17 cellular contexts compared by ENCODE assay signal in genomic region chr12:130127527-130127908, GRCh38. TPM values are rescaled to one million over a fixed set of nuclear protein-coding genes. Genes with fewer than 3 reads are reported as not detected.
DNase-seq lines count a peak whose midpoint lies in the region; FAIRE-seq and TF ChIP-seq lines count a peak whose summit lies in the region.
"Had no signal": no experiment of that assay in that cellular context is flagged by ENCODE, and none has a peak within 500 bp of the region (broad histone marks: within the 10 kb centered on the region; RNA-seq: fewer than 3 reads in every experiment).

No MANE protein-coding gene starts in this region.

- H3K79me2 ChIP-seq in H1 (ENCODE audit: control insufficient read depth in 1 of 2, insufficient read depth in 2 of 2, low read length in 2 of 2), result no peaks in the 10 kb centered on the region
- H3K79me2 ChIP-seq in neural progenitor cell (ENCODE audit: low read depth), result no peaks in the 10 kb centered on the region

- H3K36me3 ChIP-seq in H1 (ENCODE audit: control insufficient read depth in 2 of 4, insufficient read depth in 4 of 4, low read length in 3 of 4), result no peaks in the 10 kb centered on the region
- no peaks in the 10 kb centered on the region for H3K36me3 ChIP-seq in neural progenitor cell

- H3K9ac ChIP-seq in H1 (replicated peaks in 1 of 4; ENCODE audit: extremely low read depth in 1 of 4, low read depth in 3 of 4, low read length in 3 of 4) (no peak overlapping the region), neural progenitor cell (no peak overlapping the region)

- no peak overlapping the region for H4K5ac ChIP-seq in H1 (ENCODE audit: insufficient read length, low read depth, low read length)

- H2BK20ac ChIP-seq in H1 (ENCODE audit: low read length), result no peak overlapping the region

- no peaks in the 10 kb centered on the region; a peak in 1 of 4 replicates for H3K9me3 ChIP-seq in H1 (ENCODE audit: insufficient read depth in 2 of 2, low read depth in 1 of 2, low read length in 1 of 2)
- H3K9me3 ChIP-seq in neural progenitor cell (ENCODE audit: low read depth), result no peaks in the 10 kb centered on the region

- no peak for TF ChIP-seq EP300 in H1 (IDR thresholded peaks at IDR 0.05; ENCODE audit: borderline replicate concordance in 1 of 2, low read depth in 2 of 2, low read length in 2 of 2)

- H3K56ac ChIP-seq in H1 (replicated peaks; ENCODE audit: insufficient read length, low read depth, low read length), result no peak overlapping the region

- no peak overlapping the region for H4K8ac ChIP-seq in H1 (ENCODE audit: extremely low read depth, insufficient read depth, low read length)

- no peak overlapping the region for H2AFZ ChIP-seq in H1 (ENCODE audit: low read length)
- no peak overlapping the region for H2AFZ ChIP-seq in neural progenitor cell (replicated peaks)

- CTCF ChIA-PET in RWPE1 (lab: Yijun Ruan, JAX), result no interaction called here
- CTCF ChIA-PET in H1 (lab: Charles Lee; ENCODE audit: partially characterized antibody), result interaction anchor here (1.1 to 1.7 kb wide), 5 partner anchors 10 to 80 kb away, joined by 3 to 8 read pairs (median 6); no protein-coding TSS in a partner anchor

- H3K4me3 Mint-ChIP-seq in neural progenitor cell (peak overlapping the region; percentile 46), type B pancreatic cell (no peak overlapping the region)
- no peak overlapping the region for H3K4me3 Mint-ChIP-seq in activated T-helper 2 cell treated with anti-CD3 and anti-CD28 coated beads, Interferon-gamma antibody, Interleukin-2, Interleukin-4, amounts not matched to agents 10 μg/mL and 5 μg/mL and 100 μg/mL, durations not matched to agents 14 hours and 24 hours and 36 hours (ENCODE audit: low read depth)
- H3K4me3 Mint-ChIP-seq: activated T-cell treated with anti-CD3 and anti-CD28 coated beads, Interleukin-2, amount 50 U/mL, for 24 hours; H9; naive thymus-derived CD8-positive, alpha-beta T cell; stimulated activated memory B cell treated with anti-CD40 and anti-IgM and Interleukin-4, amounts not matched to agents 10 μg/mL and 1 μg/mL and 100 μg/mL, for 72 hours had no signal

- intact Hi-C loops in activated T-helper 2 cell treated with anti-CD3 and anti-CD28 coated beads, Interferon-gamma antibody, Interleukin-2, Interleukin-4, amounts not matched to agents 10 μg/mL and 5 μg/mL and 100 μg/mL, durations not matched to agents 14 hours and 24 hours and 36 hours (cut with micrococcal nuclease), result no loop called here

- no peak for TF ChIP-seq RAD21 in H1 (IDR thresholded peaks at IDR 0.05 in 1 of 2, conservative IDR thresholded peaks at IDR 0.05 in 1 of 2; ENCODE audit: low read depth in 2 of 2, low read length in 2 of 2)

- no peak overlapping the region for H3K18ac ChIP-seq in H1 (ENCODE audit: extremely low read depth, low read length)

- no peak overlapping the region for H4K91ac ChIP-seq in H1 (replicated peaks; ENCODE audit: insufficient read length, low read length)

- no peaks in the 10 kb centered on the region for H3F3A ChIP-seq in neural progenitor cell (ENCODE audit: low read depth)

- H3K79me1 ChIP-seq in H1 (ENCODE audit: low read depth, low read length), result no peaks in the 10 kb centered on the region

- no peak overlapping the region for H2BK15ac ChIP-seq in H1 (ENCODE audit: low read length)

- peak; percentile 42 for FAIRE-seq in H1 (lab: Jason Lieb, UNC)

- no peak overlapping the region for H2AK5ac ChIP-seq in H1 (ENCODE audit: low read depth, low read length)

- H3K9me3 Mint-ChIP-seq in neural progenitor cell (peaks cover 2% of the 10 kb centered on the region), type B pancreatic cell (no peaks in the 10 kb centered on the region)
- no peaks in the 10 kb centered on the region for H3K9me3 Mint-ChIP-seq in activated T-helper 2 cell treated with anti-CD3 and anti-CD28 coated beads, Interferon-gamma antibody, Interleukin-2, Interleukin-4, amounts not matched to agents 10 μg/mL and 5 μg/mL and 100 μg/mL, durations not matched to agents 14 hours and 24 hours and 36 hours
- H3K9me3 Mint-ChIP-seq: activated T-cell treated with anti-CD3 and anti-CD28 coated beads, Interleukin-2, amount 50 U/mL, for 24 hours; H9 had no signal

- no peak overlapping the region for H3K4me2 ChIP-seq in H1 (ENCODE audit: insufficient read depth in 1 of 2, low read depth in 2 of 2, low read length in 2 of 2)
- no peak overlapping the region for H3K4me2 ChIP-seq in neural progenitor cell

- H3K4ac ChIP-seq in H1 (replicated peaks; ENCODE audit: insufficient read length, low read depth, low read length), result no peak overlapping the region

- no peaks in the 10 kb centered on the region; a peak in 1 of 7 replicates for H3K4me1 ChIP-seq in H1 (replicated peaks in 1 of 4; ENCODE audit: control insufficient read depth in 3 of 4, insufficient read depth in 4 of 4, low read length in 3 of 4)
- H3K4me1 ChIP-seq in neural progenitor cell, result no peaks in the 10 kb centered on the region

- TF ChIP-seq CTCF in RWPE1 (conservative IDR thresholded peaks at IDR 0.05; ENCODE audit: low read depth), result no peak
- TF ChIP-seq CTCF in H1 (IDR thresholded peaks at IDR 0.05; ENCODE audit: control extremely low read depth in 1 of 3, insufficient read depth in 1 of 3, low read depth in 1 of 3, low read length in 3 of 3), result no peak
- no peak for TF ChIP-seq CTCF in neural progenitor cell (IDR thresholded peaks at IDR 0.05)
- TF ChIP-seq CTCF in type B pancreatic cell (conservative IDR thresholded peaks at IDR 0.05), result no peak

- no peak overlapping the region for H2BK5ac ChIP-seq in H1 (ENCODE audit: low read depth, low read length)

- no peak overlapping the region for H3K14ac ChIP-seq in H1 (ENCODE audit: insufficient read length)

- no peak overlapping the region for H2BK12ac ChIP-seq in H1 (ENCODE audit: low read depth, low read length)

- 86% methylated on average over 3 of the region's 3 CpGs; no CpG with 5 or more reads in 1 of the 2 experiments for WGBS in H1 (ENCODE audit: extremely low coverage in 1 of 2, insufficient coverage in 1 of 2, insufficient read length in 1 of 2, insufficient replicate concordance in 2 of 2, low coverage in 1 of 2, low lambda C conversion rate in 2 of 2, missing lambda C conversion rate in 1 of 2), 2 experiments

- H3K36me3 Mint-ChIP-seq in neural progenitor cell (no peaks in the 10 kb centered on the region), type B pancreatic cell (no peaks in the 10 kb centered on the region)
- H3K36me3 Mint-ChIP-seq in activated T-helper 2 cell treated with anti-CD3 and anti-CD28 coated beads, Interferon-gamma antibody, Interleukin-2, Interleukin-4, amounts not matched to agents 10 μg/mL and 5 μg/mL and 100 μg/mL, durations not matched to agents 14 hours and 24 hours and 36 hours (ENCODE audit: low read depth), result no peaks in the 10 kb centered on the region
- H3K36me3 Mint-ChIP-seq: naive thymus-derived CD8-positive, alpha-beta T cell; stimulated activated memory B cell treated with anti-CD40 and anti-IgM and Interleukin-4, amounts not matched to agents 10 μg/mL and 1 μg/mL and 100 μg/mL, for 72 hours had no signal

- H3K27ac ChIP-seq in RWPE1 (peak overlapping the region; percentile 68; the same call in 1 of the 2 replicates), H1 (ENCODE audit: low read depth, low read length) (no peak overlapping the region), neural progenitor cell (no peak overlapping the region)

- H3K4me1 Mint-ChIP-seq in neural progenitor cell (peaks cover 21% of the 10 kb centered on the region), type B pancreatic cell (ENCODE audit: unreplicated experiment) (peaks cover 30% of the 10 kb centered on the region)
- H3K4me1 Mint-ChIP-seq in activated T-helper 2 cell treated with anti-CD3 and anti-CD28 coated beads, Interferon-gamma antibody, Interleukin-2, Interleukin-4, amounts not matched to agents 10 μg/mL and 5 μg/mL and 100 μg/mL, durations not matched to agents 14 hours and 24 hours and 36 hours (ENCODE audit: low read depth), result no peaks in the 10 kb centered on the region
- H3K4me1 Mint-ChIP-seq: stimulated activated memory B cell treated with anti-CD40 and anti-IgM and Interleukin-4, amounts not matched to agents 10 μg/mL and 1 μg/mL and 100 μg/mL, for 72 hours had no signal

- H3K4me3 ChIP-seq in H1 (ENCODE audit: extremely low read depth in 1 of 4, insufficient read depth in 2 of 4, low read depth in 3 of 4, low read length in 4 of 4) (no peak overlapping the region), neural progenitor cell (no peak overlapping the region)

- H3K27ac Mint-ChIP-seq in neural progenitor cell (no peak overlapping the region), type B pancreatic cell (peak overlapping the region; percentile 55)
- H3K27ac Mint-ChIP-seq in activated T-helper 2 cell treated with anti-CD3 and anti-CD28 coated beads, Interferon-gamma antibody, Interleukin-2, Interleukin-4, amounts not matched to agents 10 μg/mL and 5 μg/mL and 100 μg/mL, durations not matched to agents 14 hours and 24 hours and 36 hours, result no peak overlapping the region
- H3K27ac Mint-ChIP-seq: activated T-cell treated with anti-CD3 and anti-CD28 coated beads, Interleukin-2, amount 50 U/mL, for 24 hours; H9; naive thymus-derived CD8-positive, alpha-beta T cell; stimulated activated memory B cell treated with anti-CD40 and anti-IgM and Interleukin-4, amounts not matched to agents 10 μg/mL and 1 μg/mL and 100 μg/mL, for 72 hours had no signal

- no peak for TF ChIP-seq POLR2A in H1 (IDR thresholded peaks at IDR 0.05; ENCODE audit: control extremely low read depth in 1 of 2, low read depth in 2 of 2, low read length in 2 of 2)

- no peak overlapping the region for H2BK120ac ChIP-seq in H1 (replicated peaks; ENCODE audit: low read depth, low read length)

- H4K20me1 ChIP-seq in H1 (replicated peaks in 1 of 2; ENCODE audit: control insufficient read depth in 1 of 2, insufficient read depth in 2 of 2, low read length in 2 of 2) (no peaks in the 10 kb centered on the region), neural progenitor cell (ENCODE audit: low read depth) (no peaks in the 10 kb centered on the region)

- DNase-seq in RWPE1 (ENCODE audit: low spot score) (no peak), H1 (ENCODE audit: low read depth in 1 of 2, low spot score in 2 of 2) (no peak), neural progenitor cell (ENCODE audit: low spot score) (no peak), type B pancreatic cell (ENCODE audit: extremely low spot score, unreplicated experiment) (no peak), HCEC 1CT (no peak), T-helper 2 cell (no peak)
- no peak for DNase-seq in activated T-helper 2 cell treated with anti-CD3 and anti-CD28 coated beads, Interferon-gamma antibody, Interleukin-2, Interleukin-4, amounts not matched to agents 10 μg/mL and 5 μg/mL and 100 μg/mL, durations not matched to agents 14 hours and 24 hours and 36 hours (ENCODE audit: low spot score)
- DNase-seq: activated T-cell treated with anti-CD3 and anti-CD28 coated beads, Interleukin-2, amount 50 U/mL, for 24 hours; cerebellar nuclear complex; H9; hippocampal formation; naive thymus-derived CD8-positive, alpha-beta T cell; NCI-H1092 treated with DMSO at 0.1 percent for 48 hours; NCI-H2171 treated with DMSO at 0.1 percent for 48 hours; NK-92 treated with Interleukin-12 subunit alpha and Interleukin-12 subunit beta, amount 100 ng/mL, for 24 hours; SIG-M5 had no signal

- H3K27me3 Mint-ChIP-seq in neural progenitor cell (ENCODE audit: insufficient read depth, low read depth) (peaks cover 17% of the 10 kb centered on the region), type B pancreatic cell (peaks cover 20% of the 10 kb centered on the region)
- no peaks in the 10 kb centered on the region for H3K27me3 Mint-ChIP-seq in activated T-helper 2 cell treated with anti-CD3 and anti-CD28 coated beads, Interferon-gamma antibody, Interleukin-2, Interleukin-4, amounts not matched to agents 10 μg/mL and 5 μg/mL and 100 μg/mL, durations not matched to agents 14 hours and 24 hours and 36 hours (ENCODE audit: low read depth)
- H3K27me3 Mint-ChIP-seq: activated T-cell treated with anti-CD3 and anti-CD28 coated beads, Interleukin-2, amount 50 U/mL, for 24 hours; stimulated activated memory B cell treated with anti-CD40 and anti-IgM and Interleukin-4, amounts not matched to agents 10 μg/mL and 1 μg/mL and 100 μg/mL, for 72 hours had no signal

- POLR2A ChIA-PET in RWPE1 (lab: Yijun Ruan, JAX; ENCODE audit: low non-redundant PET), result no interaction called here
- POLR2A ChIA-PET in H1 (lab: Charles Lee; ENCODE audit: partially characterized antibody), result no interaction called here

- no peaks in the 10 kb centered on the region for H3K23me2 ChIP-seq in H1 (ENCODE audit: low read depth, low read length)

- H3K23ac ChIP-seq in H1 (ENCODE audit: insufficient read length), result no peak overlapping the region

- H3K27me3 ChIP-seq in H1 (replicated peaks in 1 of 4; ENCODE audit: control insufficient read depth in 3 of 4, extremely low read depth in 1 of 4, insufficient read depth in 3 of 4, low read length in 3 of 4), result peaks cover 0 to 8% (median 5%) of the 10 kb centered on the region in 4 experiments; a peak in 4 of 7 replicates
- H3K27me3 ChIP-seq in neural progenitor cell, result peaks cover 35% of the 10 kb centered on the region

RNA-seq across cellular contexts. Expression of gene FZD10, which starts 34.7 kb away (rescaled TPM):
- total RNA-seq in H1 (2021; fragmentation: NEBNext Ultra II Directional; extraction: Animal tissue kit (Norgen Biotek cat#: 25700)), result 0.36 and 0.60 TPM in 2 replicates
- polyA plus RNA-seq in H1 (2011; rRNA removed), result 0.11 and 0.36 TPM in 2 replicates
- polyA plus RNA-seq in H1 (2011; cell fraction: cytosol; rRNA removed), result 0.32 TPM
- 0.58 TPM for polyA plus RNA-seq in H1 (2011; cell fraction: nucleus; rRNA removed)
- polyA plus RNA-seq in H1 (2012, experiment 1 of 2), result 0.10 to 0.36 TPM (median 0.24 TPM) in 4 replicates
- 0.20 TPM for polyA plus RNA-seq in H1 (2012, experiment 2 of 2)
- polyA plus RNA-seq in H1 (2013, experiment 1 of 2), result 0.41 TPM
- 0.52 TPM for polyA plus RNA-seq in H1 (2013, experiment 2 of 2)
- polyA minus RNA-seq in H1 (2011; rRNA and poly(A)+ RNA removed), result 0.32 and 0.34 TPM in 2 replicates
- polyA minus RNA-seq in H1 (2011; cell fraction: cytosol; rRNA and poly(A)+ RNA removed), result 0.51 TPM
- polyA minus RNA-seq in H1 (2011; cell fraction: nucleus; rRNA and poly(A)+ RNA removed), result 2.1 TPM
- total RNA-seq in neural progenitor cell (ENCODE audit: low replicate concordance) (0.11 and 0.81 TPM in 2 replicates), type B pancreatic cell (ENCODE audit: low replicate concordance) (7.5 and 17.7 TPM in 2 replicates)
- not detected in 2 replicates for total RNA-seq in activated T-helper 2 cell treated with anti-CD3 and anti-CD28 coated beads, Interferon-gamma antibody, Interleukin-2, Interleukin-4, amounts not matched to agents 10 μg/mL and 5 μg/mL and 100 μg/mL, durations not matched to agents 14 hours and 24 hours and 36 hours
- total RNA-seq: naive thymus-derived CD8-positive, alpha-beta T cell had no signal
- polyA plus RNA-seq: naive thymus-derived CD8-positive, alpha-beta T cell had no signal
